ENCODE assay signal across 18 cellular contexts in the genomic region with DNA sequence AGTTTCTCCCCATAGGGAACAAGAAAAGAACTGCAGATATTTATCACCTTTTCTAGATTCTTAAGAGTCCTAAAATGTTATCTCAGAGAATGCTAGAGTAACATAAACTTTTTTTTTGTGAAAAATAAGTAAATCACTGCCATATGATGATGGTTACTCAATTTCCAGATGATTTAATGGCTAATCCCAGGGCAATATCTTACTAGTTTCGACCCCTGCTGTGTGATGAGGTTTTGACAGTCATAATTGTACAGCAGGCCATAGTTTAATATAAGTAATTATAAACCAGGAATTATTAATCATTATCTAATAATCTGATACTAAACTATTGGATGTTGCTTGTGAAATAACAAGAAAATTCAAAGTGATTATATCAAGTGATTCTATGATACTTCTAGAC.
DNase-seq lines count a peak whose midpoint lies in the region; ATAC-seq, FAIRE-seq and TF ChIP-seq lines count a peak whose summit lies in the region.
"Had no signal": no experiment of that assay in that cellular context is flagged by ENCODE, and none has a peak within 500 bp of the region (broad histone marks: within the 10 kb centered on the region; RNA-seq: fewer than 3 reads in every experiment).

No MANE protein-coding gene starts in this region.

- POLR2A ChIA-PET in naive thymus-derived CD8-positive, alpha-beta T cell (lab: Charles Lee), result no interaction called here

- 0 out of 2 replicates have a peak overlapping the region, but pooled peaks have one; percentile 10 for H2AFZ ChIP-seq in GM23248

- H3K4me2 ChIP-seq in GM23248 (ENCODE audit: unreplicated experiment) (peak overlapping the region; percentile 71), skeletal muscle satellite cell (ENCODE audit: low read length) (peak overlapping the region; percentile 63)
- H3K4me2 ChIP-seq: KMS-11 had no signal

- no peak overlapping the region for H3K4me3 Mint-ChIP-seq in naive thymus-derived CD8-positive, alpha-beta T cell
- H3K4me3 Mint-ChIP-seq: B cell; CD4-positive, CD25-positive, alpha-beta regulatory T cell had no signal

- ATAC-seq in RWPE2 (ENCODE audit: low read depth), result no peak
- no peak for ATAC-seq in naive thymus-derived CD8-positive, alpha-beta T cell
- ATAC-seq: Panc1 had no signal

- no peaks in the 10 kb centered on the region for H3K4me1 Mint-ChIP-seq in naive thymus-derived CD8-positive, alpha-beta T cell
- H3K4me1 Mint-ChIP-seq: CD4-positive, CD25-positive, alpha-beta regulatory T cell had no signal

- H3K36me3 ChIP-seq in GM23248 (ENCODE audit: low read depth), result no peaks in the 10 kb centered on the region
- no peaks in the 10 kb centered on the region for H3K36me3 ChIP-seq in RWPE2 (ENCODE audit: low read depth)
- no peaks in the 10 kb centered on the region for H3K36me3 ChIP-seq in skeletal muscle satellite cell (ENCODE audit: insufficient read depth, low read length)

- no peaks in the 10 kb centered on the region for H3K79me2 ChIP-seq in GM23248 (ENCODE audit: insufficient read depth)

- in situ Hi-C loops in GM23248 (cut with MboI), result no loop called here

- no peak for DNase-seq in GM23248
- no peak for DNase-seq in RWPE2 (ENCODE audit: low spot score)
- peak; percentile 33 for DNase-seq in glomerular visceral epithelial cell (ENCODE audit: extremely low spot score)
- DNase-seq in AG08395 (ENCODE audit: low spot score), result no peak
- no peak for DNase-seq in naive thymus-derived CD8-positive, alpha-beta T cell
- no peak for DNase-seq in GM12892 (ENCODE audit: insufficient read length)
- DNase-seq: Caco-2; CD4-positive, CD25-positive, alpha-beta regulatory T cell; DMS53; H7; NCI-H146; NCI-H2081; NCI-H510A treated with DMSO at 0.1 percent for 48 hours; Right ventricle myocardium superior had no signal

- H3K27ac ChIP-seq in GM23248 (peak overlapping the region; percentile 51), RWPE2 (ENCODE audit: poor library complexity, severe bottlenecking) (peak overlapping the region; percentile 39)
- H3K27ac ChIP-seq: KMS-11 had no signal

- no peaks in the 10 kb centered on the region for H3K9me2 ChIP-seq in GM23248 (ENCODE audit: insufficient read depth)

- no peaks in the 10 kb centered on the region for H3K36me3 Mint-ChIP-seq in naive thymus-derived CD8-positive, alpha-beta T cell
- H3K36me3 Mint-ChIP-seq: CD4-positive, CD25-positive, alpha-beta regulatory T cell had no signal

- H3K9me3 Mint-ChIP-seq in naive thymus-derived CD8-positive, alpha-beta T cell, result peaks cover 0 to 4% (median 0%) of the 10 kb centered on the region in 9 donors

- no peak for TF ChIP-seq POLR2A in GM12892 (IDR thresholded peaks at IDR 0.05; ENCODE audit: low read depth, low read length)

- peak overlapping the region; percentile 20; the same call in 1 of the 2 replicates for H3K4me3 ChIP-seq in GM23248
- H3K4me3 ChIP-seq in RWPE2 (ENCODE audit: severe bottlenecking), result no peak overlapping the region
- no peak overlapping the region for H3K4me3 ChIP-seq in skeletal muscle satellite cell (ENCODE audit: low read length)

- TF ChIP-seq CTCF in RWPE2 (IDR thresholded peaks at IDR 0.05; ENCODE audit: poor library complexity, severe bottlenecking), result no peak

- H3K9me3 ChIP-seq in GM23248 (ENCODE audit: low read depth) (no peaks in the 10 kb centered on the region), RWPE2 (ENCODE audit: severe bottlenecking) (no peaks in the 10 kb centered on the region), skeletal muscle satellite cell (replicated peaks; ENCODE audit: low read length) (no peaks in the 10 kb centered on the region)
- H3K9me3 ChIP-seq: Caco-2 had no signal

- peaks cover 15% of the 10 kb centered on the region for H3F3A ChIP-seq in GM23248 (ENCODE audit: insufficient read depth)

- H4K20me1 ChIP-seq in GM23248 (ENCODE audit: insufficient read depth), result no peaks in the 10 kb centered on the region

- 73 to 82% methylated on average over 1 of the region's 1 CpG for WGBS in GM23248 (ENCODE audit: low coverage in 1 of 2, low lambda C conversion rate in 2 of 2, missing lambda C conversion rate in 2 of 2), 2 experiments

- no peak for FAIRE-seq in GM12892 (lab: Jason Lieb, UNC)

- peaks cover 54% of the 10 kb centered on the region for H3K4me1 ChIP-seq in GM23248 (ENCODE audit: insufficient read depth)
- peaks cover 4% of the 10 kb centered on the region for H3K4me1 ChIP-seq in RWPE2 (ENCODE audit: insufficient read depth, poor library complexity, severe bottlenecking)
- H3K4me1 ChIP-seq in skeletal muscle satellite cell (ENCODE audit: control insufficient read depth, insufficient read depth, low read length), result peaks cover 32% of the 10 kb centered on the region
- H3K4me1 ChIP-seq: Caco-2 had no signal

- H3K27ac Mint-ChIP-seq in naive thymus-derived CD8-positive, alpha-beta T cell, result no peak overlapping the region
- H3K27ac Mint-ChIP-seq: B cell; CD4-positive, CD25-positive, alpha-beta regulatory T cell had no signal

- no peaks in the 10 kb centered on the region for H3K27me3 Mint-ChIP-seq in naive thymus-derived CD8-positive, alpha-beta T cell
- H3K27me3 Mint-ChIP-seq: B cell had no signal

- H3K27me3 ChIP-seq in GM23248 (replicated peaks; ENCODE audit: insufficient read depth), result no peaks in the 10 kb centered on the region
- H3K27me3 ChIP-seq in RWPE2 (ENCODE audit: insufficient read depth, poor library complexity, severe bottlenecking), result no peaks in the 10 kb centered on the region
- H3K27me3 ChIP-seq in skeletal muscle satellite cell (ENCODE audit: control insufficient read depth, insufficient read depth, low read length), result no peaks in the 10 kb centered on the region

- no peak overlapping the region for H3K9ac ChIP-seq in GM23248
- peak overlapping the region; percentile 67 for H3K9ac ChIP-seq in skeletal muscle satellite cell (ENCODE audit: low read depth, low read length)
- H3K9ac ChIP-seq: KMS-11 had no signal
